ENCODE assay signal across 24 cellular contexts in genomic region chr5:177093082-177093712, GRCh38.
"Had no signal": no experiment of that assay in that cellular context is flagged by ENCODE, and none has a peak within 500 bp of the region (broad histone marks: within the 10 kb centered on the region; RNA-seq: fewer than 3 reads in every experiment).

No MANE protein-coding gene starts in this region.

- H3K4me3 Mint-ChIP-seq: naive thymus-derived CD8-positive, alpha-beta T cell; nephron progenitor cell; stimulated activated naive B cell treated with anti-CD40 and anti-IgM and Interleukin-4, amounts not matched to agents 10 μg/mL and 1 μg/mL and 100 μg/mL, for 72 hours; stimulated activated naive CD8-positive, alpha-beta T cell treated with anti-CD3 and anti-CD28 coated beads, Interleukin-15, Interleukin-2, amounts not matched to agents 100 ng/mL and 50 ng/mL, for 24 hours had no signal

- H3K9me3 ChIP-seq: gastrocnemius medialis, pancreas, thoracic aorta, tibial nerve, upper lobe of right lung, uterus had no signal

- H3K27me3 ChIP-seq: pancreas, tibial nerve, upper lobe of right lung, uterus had no signal

- H3K4me1 ChIP-seq: uterus had no signal

- H3K27ac Mint-ChIP-seq: naive thymus-derived CD8-positive, alpha-beta T cell; nephron progenitor cell; stimulated activated naive B cell treated with anti-CD40 and anti-IgM and Interleukin-4, amounts not matched to agents 10 μg/mL and 1 μg/mL and 100 μg/mL, for 72 hours; stimulated activated naive CD8-positive, alpha-beta T cell treated with anti-CD3 and anti-CD28 coated beads, Interleukin-15, Interleukin-2, amounts not matched to agents 100 ng/mL and 50 ng/mL, for 24 hours had no signal

- H3K36me3 Mint-ChIP-seq: naive thymus-derived CD8-positive, alpha-beta T cell; stimulated activated naive B cell treated with anti-CD40 and anti-IgM and Interleukin-4, amounts not matched to agents 10 μg/mL and 1 μg/mL and 100 μg/mL, for 72 hours had no signal

- H3K4me1 Mint-ChIP-seq: stimulated activated naive B cell treated with anti-CD40 and anti-IgM and Interleukin-4, amounts not matched to agents 10 μg/mL and 1 μg/mL and 100 μg/mL, for 72 hours had no signal

- DNase-seq: cerebellar nuclear complex; dorsolateral prefrontal cortex; effector CD4-positive, alpha-beta T cell; foreskin fibroblast; gastrocnemius medialis; head of caudate nucleus; mesendoderm; naive thymus-derived CD8-positive, alpha-beta T cell; nephron progenitor cell; occipital lobe; pancreas; stimulated activated CD4-positive, alpha-beta T cell treated with anti-CD3 and anti-CD28 coated beads, Interleukin-15, amount 100 ng/mL, for 24 hours; stimulated activated CD4-positive, alpha-beta T cell treated with anti-CD3 and anti-CD28 coated beads, Interleukin-2, amount 100 ng/mL, for 48 hours; stimulated activated naive B cell treated with anti-CD40 and anti-IgM and Interleukin-4, amounts not matched to agents 10 μg/mL and 1 μg/mL and 100 μg/mL, for 72 hours; upper lobe of right lung; uterus had no signal

- FAIRE-seq: keratinocyte, pancreas had no signal

- ATAC-seq: esophagus mucosa; gastrocnemius medialis; left lobe of liver; naive thymus-derived CD8-positive, alpha-beta T cell; pancreas; stimulated activated naive B cell treated with anti-CD40 and anti-IgM and Interleukin-4, amounts not matched to agents 10 μg/mL and 1 μg/mL and 100 μg/mL, for 72 hours; upper lobe of right lung had no signal

- H3K36me3 ChIP-seq: gastrocnemius medialis, thoracic aorta, tibial nerve, upper lobe of right lung, uterus had no signal

- H3K4me3 ChIP-seq: dorsolateral prefrontal cortex, gastrocnemius medialis, pancreas, skin epidermis, thoracic aorta, tibial nerve, upper lobe of right lung, uterus had no signal

- H3K9me3 Mint-ChIP-seq: naive thymus-derived CD8-positive, alpha-beta T cell; nephron progenitor cell; stimulated activated naive B cell treated with anti-CD40 and anti-IgM and Interleukin-4, amounts not matched to agents 10 μg/mL and 1 μg/mL and 100 μg/mL, for 72 hours; stimulated activated naive CD8-positive, alpha-beta T cell treated with anti-CD3 and anti-CD28 coated beads, Interleukin-15, Interleukin-2, amounts not matched to agents 100 ng/mL and 50 ng/mL, for 24 hours had no signal

- H3K27ac ChIP-seq: dorsolateral prefrontal cortex, epithelial cell of prostate, skin epidermis, thoracic aorta, tibial nerve, upper lobe of right lung had no signal
